7 cellular contexts compared by ENCODE assay signal in the genomic region with DNA sequence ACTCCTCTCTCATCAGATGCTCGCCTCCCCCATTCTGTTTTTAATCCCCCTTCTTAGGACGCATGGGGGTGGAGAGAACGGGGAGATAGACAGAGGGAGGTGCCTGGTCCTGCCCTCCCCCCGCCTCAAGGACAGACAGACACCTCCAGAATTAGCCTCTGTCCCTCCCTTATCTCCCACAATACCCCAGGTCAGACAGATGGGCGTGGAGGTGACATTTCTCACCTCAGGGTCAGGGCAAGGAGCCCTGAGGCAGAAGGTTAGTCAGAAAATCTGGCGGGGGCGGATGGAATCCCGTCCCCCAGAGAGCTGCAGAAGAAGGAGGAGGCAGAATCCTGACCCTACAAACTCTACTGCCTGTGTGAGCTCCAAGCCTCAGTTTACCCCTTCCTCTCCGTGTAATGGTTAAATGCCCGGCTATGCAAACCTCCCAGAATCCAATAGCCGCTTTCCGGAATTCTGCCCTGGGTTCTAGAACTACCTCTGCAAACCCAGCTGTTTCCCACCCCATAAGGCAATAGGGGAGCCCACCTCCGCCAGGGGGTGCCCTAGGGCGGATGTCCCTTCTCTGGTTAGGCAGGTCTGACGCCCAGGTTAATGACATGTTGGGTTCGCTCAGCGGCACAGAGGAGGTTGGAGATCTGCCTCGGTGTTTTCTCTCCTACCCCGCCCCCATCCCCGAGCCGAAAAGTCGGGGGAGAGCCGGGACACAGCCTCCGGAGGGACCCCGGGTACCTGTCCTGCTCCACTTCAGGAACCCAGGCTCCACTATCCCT. TPM values are rescaled to one million over a fixed set of nuclear protein-coding genes. Genes with fewer than 3 reads are reported as not detected.
DNase-seq lines count a peak whose midpoint lies in the region; ATAC-seq and TF ChIP-seq lines count a peak whose summit lies in the region.

No MANE protein-coding gene starts in this region.

- H3K9me3 ChIP-seq in esophagus muscularis mucosa (no peaks in the 10 kb centered on the region), osteoblast (ENCODE audit: low read depth, low read length) (no peaks in the 10 kb centered on the region), SJCRH30 (replicated peaks) (no peaks in the 10 kb centered on the region)

- no peak for TF ChIP-seq EP300 in esophagus muscularis mucosa (IDR thresholded peaks at IDR 0.05)

- peak; percentile 2 for DNase-seq in NCI-H345 treated with DMSO at 0.1 percent for 48 hours (lab: John Stamatoyannopoulos, UW; ENCODE audit: unreplicated experiment)
- DNase-seq in activated CD8-positive, alpha-beta memory T cell treated with anti-CD3 and anti-CD28 coated beads, Interleukin-2, amount 50 U/mL, for 48 hours, result peak; percentile 89
- DNase-seq in esophagus muscularis mucosa (ENCODE audit: extremely low spot score), result no peak
- peak; percentile 73 for DNase-seq in osteoblast (ENCODE audit: insufficient read length, low spot score, missing footprints)
- no peak for DNase-seq in SJCRH30

- peak overlapping the region; percentile 82 for H3K4me3 ChIP-seq in GM12875 (ENCODE audit: low read depth, low read length)
- peak overlapping the region; percentile 57 to 72 (median 68) for H3K4me3 ChIP-seq in esophagus muscularis mucosa
- H3K4me3 ChIP-seq in osteoblast (ENCODE audit: insufficient read depth, low read length), result peak overlapping the region; percentile 88
- H3K4me3 ChIP-seq in SJCRH30, result no peak overlapping the region

- H3K36me3 ChIP-seq in esophagus muscularis mucosa, result peaks cover 0 to 4% (median under 1%) of the 10 kb centered on the region in 4 donors
- peaks cover 8% of the 10 kb centered on the region for H3K36me3 ChIP-seq in osteoblast (ENCODE audit: insufficient read depth, low read length)
- H3K36me3 ChIP-seq in SJCRH30, result no peaks in the 10 kb centered on the region

- peaks cover 16% of the 10 kb centered on the region for H3K79me2 ChIP-seq in osteoblast (ENCODE audit: insufficient read depth, low read length)

- no peaks in the 10 kb centered on the region for H4K20me1 ChIP-seq in osteoblast (ENCODE audit: insufficient read depth, low read length)

- peak overlapping the region; percentile 83 for H3K4me2 ChIP-seq in osteoblast (ENCODE audit: insufficient read depth, low read length)

- no peak overlapping the region for H2AFZ ChIP-seq in osteoblast (ENCODE audit: low read length)

- TF ChIP-seq POLR2A in esophagus muscularis mucosa (IDR thresholded peaks at IDR 0.05; ENCODE audit: low read depth), result no peak

- H3K27me3 ChIP-seq in esophagus muscularis mucosa, result peaks cover 0 to 22% (median 10%) of the 10 kb centered on the region in 4 donors
- no peaks in the 10 kb centered on the region for H3K27me3 ChIP-seq in osteoblast (ENCODE audit: insufficient read depth, low read length)
- no peaks in the 10 kb centered on the region for H3K27me3 ChIP-seq in SJCRH30

- H3K4me1 ChIP-seq in esophagus muscularis mucosa (peaks cover 42 to 52% (median 48%) of the 10 kb centered on the region in 4 donors), osteoblast (ENCODE audit: insufficient read depth, low read length) (peaks cover 24% of the 10 kb centered on the region), SJCRH30 (0 out of 2 replicates have a peak, but pooled peaks cover 3% of the 10 kb centered on the region)

- intact Hi-C loops in esophagus muscularis mucosa (cut with DNase I), result no loop called here

- peak; percentile 79 for TF ChIP-seq CTCF in GM12875 (IDR thresholded peaks at IDR 0.05; ENCODE audit: borderline replicate concordance, insufficient read depth, low read depth, low read length)
- peak in 1 of 3 experiments; percentile 23 for TF ChIP-seq CTCF in esophagus muscularis mucosa (IDR thresholded peaks at IDR 0.05)
- TF ChIP-seq CTCF in osteoblast (IDR thresholded peaks at IDR 0.05; ENCODE audit: extremely low read depth, low read depth, low read length), result peak; percentile 33

- ATAC-seq in GM18867 (IDR thresholded peaks at IDR 0.05; ENCODE audit: unreplicated experiment), result no peak

- H3K27ac ChIP-seq in esophagus muscularis mucosa (replicated peaks in 1 of 4), result peak overlapping the region in 3 of 4 donors; percentile 85 to 92 (median 91)
- H3K27ac ChIP-seq in osteoblast (ENCODE audit: low read depth, low read length), result no peak overlapping the region
- no peak overlapping the region for H3K27ac ChIP-seq in SJCRH30

- WGBS in esophagus muscularis mucosa, result 47% methylated on average over 13 of the region's 25 CpGs

RNA-seq across cellular contexts. Expression of gene PPP1R13L, which starts 0.9 kb away (rescaled TPM):
- total RNA-seq in esophagus muscularis mucosa, result 10 to 100 TPM in 2 of 4 donors, 1 to 10 TPM in 2; 4.1 to 16.8 (median 9.5) TPM
- 6.9 and 8.5 TPM in 2 replicates for total RNA-seq in osteoblast
- 2.4 and 3.2 TPM in 2 replicates for total RNA-seq in SJCRH30 (2014; rRNA removed; shearing (Covaris generic))

RNA-seq across cellular contexts. Expression of gene POLR1G, which starts 2.5 kb away (rescaled TPM):
- total RNA-seq in esophagus muscularis mucosa (1 to 10 TPM; 2.9 to 8.7 (median 6.0) TPM), osteoblast (10.5 and 10.6 TPM in 2 replicates)
- total RNA-seq in SJCRH30 (2014; rRNA removed; shearing (Covaris generic)), result 20.9 and 21.8 TPM in 2 replicates

RNA-seq across cellular contexts. Expression of gene ERCC1, which starts 19.7 kb away (rescaled TPM):
- total RNA-seq in esophagus muscularis mucosa (100 to 1,000 TPM in 1 of 4 donors, 10 to 100 TPM in 3; 62.8 to 102 (median 69.3) TPM), osteoblast (88.4 and 96.3 TPM in 2 replicates)
- 29.7 and 32.3 TPM in 2 replicates for total RNA-seq in SJCRH30 (2014; rRNA removed; shearing (Covaris generic))

RNA-seq across cellular contexts. Expression of gene ERCC2, which starts 33.6 kb away (rescaled TPM):
- total RNA-seq in esophagus muscularis mucosa (10 to 100 TPM in 2 of 4 donors, 1 to 10 TPM in 2; 6.5 to 16.6 (median 11.4) TPM), osteoblast (47.4 and 52.5 TPM in 2 replicates)
- 24.2 and 27.7 TPM in 2 replicates for total RNA-seq in SJCRH30 (2014; rRNA removed; shearing (Covaris generic))

Comparison
In these comparisons a context has a peak if more than half of its experiments do, and no peak if none do; other contexts are left out.
1. DNase-seq: peak in NCI-H345 treated with DMSO at 0.1 percent for 48 hours (single experiment), activated CD8-positive, alpha-beta memory T cell treated with anti-CD3 and anti-CD28 coated beads, Interleukin-2, amount 50 U/mL, for 48 hours (single experiment) and osteoblast (single experiment); none in esophagus muscularis mucosa (single experiment) and SJCRH30 (0 of 2).
2. H3K27ac ChIP-seq: peak in esophagus muscularis mucosa (3 of 4); none in osteoblast (single experiment) and SJCRH30 (single experiment).